ENCODE assay signal across 8 cellular contexts in the genomic region with DNA sequence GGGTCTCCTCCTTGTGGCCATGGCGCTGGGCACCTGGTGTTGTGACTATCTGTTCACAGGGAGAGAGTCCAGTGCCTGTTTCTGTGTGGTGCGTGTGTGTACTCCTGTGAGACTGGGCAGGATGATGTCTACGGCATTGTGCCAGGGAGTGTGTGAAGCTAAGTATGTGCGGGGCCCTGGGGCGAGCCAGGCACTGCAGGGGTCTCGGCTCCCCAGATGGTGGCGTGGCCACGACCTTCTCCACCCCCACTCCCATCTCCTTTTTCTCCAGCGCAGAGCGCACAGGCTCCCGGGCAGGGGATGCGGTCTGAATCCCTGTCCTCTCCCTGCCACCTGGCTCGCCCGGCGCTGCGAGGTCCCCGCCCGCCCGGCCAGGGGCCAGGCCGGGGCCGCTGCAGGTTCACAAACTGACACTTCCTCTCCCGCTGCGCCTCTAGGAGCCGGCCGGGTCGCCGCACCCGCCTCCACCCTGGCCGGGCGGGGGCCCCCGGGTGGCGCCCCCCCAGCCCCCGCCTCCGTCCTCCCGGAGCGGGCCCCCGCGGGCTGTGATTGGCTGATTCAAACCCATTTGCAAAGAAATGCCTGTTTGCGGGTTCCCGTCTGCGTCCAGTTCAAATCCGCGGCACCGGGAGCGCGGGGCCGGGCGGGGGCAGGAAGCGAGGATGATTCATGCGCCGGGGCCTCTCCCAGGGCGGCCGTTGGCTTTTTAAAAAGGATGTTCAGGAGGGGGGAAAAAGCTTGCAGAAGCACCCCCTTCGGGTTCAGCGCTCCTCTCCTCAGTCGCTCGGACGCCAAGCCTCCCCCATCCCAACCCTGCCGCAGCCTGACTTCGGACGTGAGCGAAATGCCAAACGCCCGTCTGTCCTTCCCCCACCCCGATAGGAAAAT. TPM values are rescaled to one million over a fixed set of nuclear protein-coding genes. Genes with fewer than 3 reads are reported as not detected.
DNase-seq lines count a peak whose midpoint lies in the region; ATAC-seq and TF ChIP-seq lines count a peak whose summit lies in the region.

No MANE protein-coding gene starts in this region.

- peak; percentile 90 for DNase-seq in DMS153 treated with DMSO at 0.1 percent for 48 hours (lab: John Stamatoyannopoulos, UW; ENCODE audit: unreplicated experiment)
- peak; percentile 91 for DNase-seq in HuH-7.5 (ENCODE audit: low spot score)
- peak; percentile 77 to 93 (median 85) for DNase-seq in Peyer's patch
- peak; percentile 86 for DNase-seq in activated T-helper 1 cell treated with anti-CD3 and anti-CD28 coated beads, Interleukin-12 subunit alpha, Interleukin-12 subunit beta, Interleukin-2, Interleukin-4 antibody, amounts not matched to agents 30 ng/mL and 10 ng/mL and 1 ng/mL, durations not matched to agents 14 hours and 24 hours and 36 hours (ENCODE audit: low spot score)
- peak; percentile 89 for DNase-seq in fibroblast of mammary gland (ENCODE audit: low read depth)
- DNase-seq in natural killer cell treated with Interleukin-12 subunit alpha and Interleukin-12 subunit beta and Interleukin-15 and Interleukin-18, amount 100 ng/mL, for 72 hours (ENCODE audit: low spot score): peak; percentile 94
- peak; percentile 81 for DNase-seq in stimulated activated naive CD4-positive, alpha-beta T cell treated with Interleukin-2 at 50 U/mL for 16 hours (lab: John Stamatoyannopoulos, UW)

- peaks cover 75% of the 10 kb centered on the region for H3K4me1 Mint-ChIP-seq in activated T-helper 1 cell treated with anti-CD3 and anti-CD28 coated beads, Interleukin-12 subunit alpha, Interleukin-12 subunit beta, Interleukin-2, Interleukin-4 antibody, amounts not matched to agents 30 ng/mL and 10 ng/mL and 1 ng/mL, durations not matched to agents 14 hours and 24 hours and 36 hours (ENCODE audit: low read depth)
- peaks cover 48 to 55% of the 10 kb centered on the region in 2 donors for H3K4me1 Mint-ChIP-seq in natural killer cell treated with Interleukin-12 subunit alpha and Interleukin-12 subunit beta and Interleukin-15 and Interleukin-18, amount 100 ng/mL, for 72 hours (ENCODE audit: low read depth in 2 of 2)

- H3K27ac Mint-ChIP-seq in activated T-helper 1 cell treated with anti-CD3 and anti-CD28 coated beads, Interleukin-12 subunit alpha, Interleukin-12 subunit beta, Interleukin-2, Interleukin-4 antibody, amounts not matched to agents 30 ng/mL and 10 ng/mL and 1 ng/mL, durations not matched to agents 14 hours and 24 hours and 36 hours: peak overlapping the region; percentile 97
- peak overlapping the region; percentile 81 to 91 for H3K27ac Mint-ChIP-seq in natural killer cell treated with Interleukin-12 subunit alpha and Interleukin-12 subunit beta and Interleukin-15 and Interleukin-18, amount 100 ng/mL, for 72 hours

- intact Hi-C loops in activated T-helper 1 cell treated with anti-CD3 and anti-CD28 coated beads, Interleukin-12 subunit alpha, Interleukin-12 subunit beta, Interleukin-2, Interleukin-4 antibody, amounts not matched to agents 30 ng/mL and 10 ng/mL and 1 ng/mL, durations not matched to agents 14 hours and 24 hours and 36 hours (cut with micrococcal nuclease): loop anchor here (1.0 to 2.0 kb wide), 7 partner anchors 8 to 199 kb away; partner anchors contain the start of genes CNTRL and FBXW2

- peak in 1 of 6 experiments; percentile 7 for TF ChIP-seq CTCF in Peyer's patch (IDR thresholded peaks at IDR 0.05)
- TF ChIP-seq CTCF in fibroblast of mammary gland (conservative IDR thresholded peaks at IDR 0.05; ENCODE audit: control insufficient read depth, insufficient read depth, low read depth, low read length): no peak

- no peaks in the 10 kb centered on the region for H3K27me3 Mint-ChIP-seq in activated T-helper 1 cell treated with anti-CD3 and anti-CD28 coated beads, Interleukin-12 subunit alpha, Interleukin-12 subunit beta, Interleukin-2, Interleukin-4 antibody, amounts not matched to agents 30 ng/mL and 10 ng/mL and 1 ng/mL, durations not matched to agents 14 hours and 24 hours and 36 hours (ENCODE audit: insufficient read depth)
- peaks cover 0 to 2% of the 10 kb centered on the region in 2 donors for H3K27me3 Mint-ChIP-seq in natural killer cell treated with Interleukin-12 subunit alpha and Interleukin-12 subunit beta and Interleukin-15 and Interleukin-18, amount 100 ng/mL, for 72 hours

- H3K27me3 ChIP-seq in Peyer's patch: no peaks in the 10 kb centered on the region

- no peaks in the 10 kb centered on the region for H3K9me3 ChIP-seq in Peyer's patch

- peaks cover 0 to 17% (median 7%) of the 10 kb centered on the region in 4 donors for H3K4me1 ChIP-seq in Peyer's patch

- peak in 1 of 2 donors; percentile 41 for TF ChIP-seq POLR2A in Peyer's patch (IDR thresholded peaks at IDR 0.05)

- peak; percentile 58 for ATAC-seq in GM21528 (IDR thresholded peaks at IDR 0.05; ENCODE audit: low FRiP score, unreplicated experiment)
- peak; percentile 80 to 85 for ATAC-seq in natural killer cell treated with Interleukin-12 subunit alpha and Interleukin-12 subunit beta and Interleukin-15 and Interleukin-18, amount 100 ng/mL, for 72 hours

- H3K4me3 ChIP-seq in Peyer's patch: peak overlapping the region; percentile 57 to 88 (median 77)
- peak overlapping the region; percentile 72 for H3K4me3 ChIP-seq in fibroblast of mammary gland (ENCODE audit: control insufficient read depth, low read depth, low read length)

- H3K27ac ChIP-seq in Peyer's patch: peak overlapping the region; percentile 90 to 97 (median 94)

- H3K4me3 Mint-ChIP-seq in activated T-helper 1 cell treated with anti-CD3 and anti-CD28 coated beads, Interleukin-12 subunit alpha, Interleukin-12 subunit beta, Interleukin-2, Interleukin-4 antibody, amounts not matched to agents 30 ng/mL and 10 ng/mL and 1 ng/mL, durations not matched to agents 14 hours and 24 hours and 36 hours: peak overlapping the region; percentile 89
- H3K4me3 Mint-ChIP-seq in natural killer cell treated with Interleukin-12 subunit alpha and Interleukin-12 subunit beta and Interleukin-15 and Interleukin-18, amount 100 ng/mL, for 72 hours: peak overlapping the region; percentile 99

- peaks cover 51% of the 10 kb centered on the region for H3K36me3 Mint-ChIP-seq in activated T-helper 1 cell treated with anti-CD3 and anti-CD28 coated beads, Interleukin-12 subunit alpha, Interleukin-12 subunit beta, Interleukin-2, Interleukin-4 antibody, amounts not matched to agents 30 ng/mL and 10 ng/mL and 1 ng/mL, durations not matched to agents 14 hours and 24 hours and 36 hours (ENCODE audit: low read depth)
- H3K36me3 Mint-ChIP-seq in natural killer cell treated with Interleukin-12 subunit alpha and Interleukin-12 subunit beta and Interleukin-15 and Interleukin-18, amount 100 ng/mL, for 72 hours: peaks cover 30% of the 10 kb centered on the region

- no peaks in the 10 kb centered on the region for H3K36me3 ChIP-seq in Peyer's patch

- H3K9me3 Mint-ChIP-seq in activated T-helper 1 cell treated with anti-CD3 and anti-CD28 coated beads, Interleukin-12 subunit alpha, Interleukin-12 subunit beta, Interleukin-2, Interleukin-4 antibody, amounts not matched to agents 30 ng/mL and 10 ng/mL and 1 ng/mL, durations not matched to agents 14 hours and 24 hours and 36 hours: no peaks in the 10 kb centered on the region
- H3K9me3 Mint-ChIP-seq in natural killer cell treated with Interleukin-12 subunit alpha and Interleukin-12 subunit beta and Interleukin-15 and Interleukin-18, amount 100 ng/mL, for 72 hours: no peaks in the 10 kb centered on the region

RNA-seq across cellular contexts. Expression of gene PHF19, which starts 0.8 kb away (rescaled TPM):
- total RNA-seq in Peyer's patch: 10 to 100 TPM in 3 of 4 donors, 1 to 10 TPM in 1; 7.2 to 76.7 (median 20.6) TPM
- total RNA-seq in activated T-helper 1 cell treated with anti-CD3 and anti-CD28 coated beads, Interleukin-12 subunit alpha, Interleukin-12 subunit beta, Interleukin-2, Interleukin-4 antibody, amounts not matched to agents 30 ng/mL and 10 ng/mL and 1 ng/mL, durations not matched to agents 14 hours and 24 hours and 36 hours: 134 and 142 TPM in 2 replicates
- total RNA-seq in natural killer cell treated with Interleukin-12 subunit alpha and Interleukin-12 subunit beta and Interleukin-15 and Interleukin-18, amount 100 ng/mL, for 72 hours: 100 to 1,000 TPM in 1 of 2 donors, 10 to 100 TPM in 1; 97.4 to 177 TPM

RNA-seq across cellular contexts. Expression of gene PSMD5, which starts 33.5 kb away (rescaled TPM):
- total RNA-seq in Peyer's patch: 10 to 100 TPM; 23.8 to 46.2 (median 30.9) TPM
- 57.7 and 59.2 TPM in 2 replicates for total RNA-seq in activated T-helper 1 cell treated with anti-CD3 and anti-CD28 coated beads, Interleukin-12 subunit alpha, Interleukin-12 subunit beta, Interleukin-2, Interleukin-4 antibody, amounts not matched to agents 30 ng/mL and 10 ng/mL and 1 ng/mL, durations not matched to agents 14 hours and 24 hours and 36 hours
- total RNA-seq in natural killer cell treated with Interleukin-12 subunit alpha and Interleukin-12 subunit beta and Interleukin-15 and Interleukin-18, amount 100 ng/mL, for 72 hours: 10 to 100 TPM; 59.5 to 70.4 TPM

RNA-seq across cellular contexts. Expression of gene TRAF1, which starts 50.4 kb away (rescaled TPM):
- 10 to 100 TPM in 1 of 4 donors, 1 to 10 TPM in 3; 3.3 to 14.0 (median 8.8) TPM for total RNA-seq in Peyer's patch
- 136 and 138 TPM in 2 replicates for total RNA-seq in activated T-helper 1 cell treated with anti-CD3 and anti-CD28 coated beads, Interleukin-12 subunit alpha, Interleukin-12 subunit beta, Interleukin-2, Interleukin-4 antibody, amounts not matched to agents 30 ng/mL and 10 ng/mL and 1 ng/mL, durations not matched to agents 14 hours and 24 hours and 36 hours
- total RNA-seq in natural killer cell treated with Interleukin-12 subunit alpha and Interleukin-12 subunit beta and Interleukin-15 and Interleukin-18, amount 100 ng/mL, for 72 hours: 100 to 1,000 TPM; 145 to 375 TPM

Comparison
In these comparisons a context has a peak if more than half of its experiments do, and no peak if none do; other contexts are left out.
1. Peak in every context shown above with its lines: DNase-seq, ATAC-seq, H3K4me3 ChIP-seq and H3K27ac ChIP-seq.